In the genomic region with DNA sequence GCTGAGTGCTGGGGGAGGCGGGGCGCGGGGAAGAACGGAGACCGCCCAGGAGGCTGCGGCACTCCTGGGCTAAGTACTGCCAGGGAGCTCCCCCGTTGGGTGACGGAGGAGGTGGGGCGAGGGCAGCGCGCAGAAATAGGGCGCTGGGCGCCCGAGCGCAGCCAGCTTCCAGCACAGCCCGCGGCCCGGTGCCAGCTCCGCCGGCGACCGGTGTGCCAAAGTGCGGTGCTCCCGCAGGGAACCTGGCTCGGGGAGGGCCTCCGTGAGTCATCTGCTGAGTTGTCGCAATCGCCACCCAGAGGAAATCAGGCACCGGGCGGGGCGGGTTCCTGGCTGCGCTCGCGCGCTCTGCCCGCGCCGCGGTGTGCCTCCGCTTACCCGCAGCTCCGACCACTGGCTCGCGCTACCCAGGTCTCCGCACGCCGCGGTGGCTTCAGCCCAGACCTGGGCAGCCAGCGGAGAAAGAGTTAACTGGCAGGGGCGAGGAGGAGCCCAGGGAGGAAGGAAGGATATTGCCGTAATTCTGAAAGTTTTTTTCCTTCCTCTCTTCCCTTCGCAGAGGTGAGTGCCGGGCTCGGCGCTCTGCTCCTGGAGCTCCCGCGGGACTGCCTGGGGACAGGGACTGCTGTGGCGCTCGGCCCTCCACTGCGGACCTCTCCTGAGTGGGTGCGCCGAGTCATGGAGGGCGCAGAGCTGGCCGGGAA, we compare ENCODE assay signal across 8 cellular contexts. TPM values are rescaled to one million over a fixed set of nuclear protein-coding genes. Genes with fewer than 3 reads are reported as not detected.
DNase-seq lines count a peak whose midpoint lies in the region; ATAC-seq and TF ChIP-seq lines count a peak whose summit lies in the region.

A gene (plus strand): TSS at position 164 of the 704 bp plus-strand sequence. CDS start 515 bp downstream, at position 679.

- no peaks in the 10 kb centered on the region for H3K27me3 ChIP-seq in liver (ENCODE audit: control insufficient read depth in 4 of 4, insufficient read depth in 4 of 4, low read length in 3 of 4)

- H3K36me3 ChIP-seq in liver (ENCODE audit: control insufficient read depth in 4 of 4, insufficient read depth in 3 of 4, low read depth in 1 of 4, low read length in 3 of 4) = no peaks in the 10 kb centered on the region

- H3K27ac ChIP-seq in liver (ENCODE audit: low read depth in 1 of 2, low read length in 2 of 2) = peak within 1 kb of the TSS; percentile 79 to 88

- H3K9me3 ChIP-seq in liver (ENCODE audit: control insufficient read depth in 4 of 4, low read length in 3 of 4) = no peaks in the 10 kb centered on the region

- peak within 1 kb of the TSS; percentile 32 to 85 for H3K9ac ChIP-seq in liver (ENCODE audit: low read depth in 1 of 2, low read length in 2 of 2)

- peak within 1 kb of the TSS; percentile 73 to 90 (median 76) for H3K4me3 ChIP-seq in liver (ENCODE audit: low read depth in 1 of 3, low read length in 3 of 3)

- WGBS in liver = under 1% methylated on average over 64 of the region's 64 CpGs

- TF ChIP-seq RAD21 in liver (IDR thresholded peaks at IDR 0.05) = peak; percentile 32 to 39

- TF ChIP-seq CTCF in liver (IDR thresholded peaks at IDR 0.05; ENCODE audit: low read depth, low read length, missing input control) = no peak

- peak; percentile 41 to 81 (median 76) for DNase-seq in NCI-H1417 (lab: John Stamatoyannopoulos, UW)
- no peak for DNase-seq in NCI-H1417 treated with DMSO at 0.1 percent for 48 hours (lab: John Stamatoyannopoulos, UW)
- DNase-seq in NCI-H2107 treated with DMSO at 0.1 percent for 48 hours (lab: John Stamatoyannopoulos, UW; ENCODE audit: unreplicated experiment) = peak; percentile 25
- peak; percentile 62 for DNase-seq in activated CD4-positive, alpha-beta T cell treated with anti-CD3 and anti-CD28 coated beads, Interleukin-2, amount 50 U/mL, for 1 hour
- peak; percentile 35 for DNase-seq in cortex of kidney (lab: John Stamatoyannopoulos, UW)
- peak; percentile 52 to 58 for DNase-seq in stimulated activated CD4-positive, alpha-beta T cell treated with anti-CD3 and anti-CD28 coated beads, Interleukin-4, amount 100 ng/mL, for 48 hours (ENCODE audit: low read depth in 2 of 2)

- peak; percentile 79 for ATAC-seq in HG02642 (IDR thresholded peaks at IDR 0.05; ENCODE audit: poor library complexity, unreplicated experiment)

- peaks cover 3 to 25% (median 11%) of the 10 kb centered on the region in 4 donors for H3K4me1 ChIP-seq in liver (ENCODE audit: control insufficient read depth in 4 of 4, insufficient read depth in 4 of 4, low read length in 3 of 4)

TF ChIP-seq in liver, 16 proteins besides CTCF, POLR2A, EP300 and RAD21:
- peak; percentile 58 for TF ChIP-seq SP1 (IDR thresholded peaks at IDR 0.05)
- TF ChIP-seq, protein P1, sequence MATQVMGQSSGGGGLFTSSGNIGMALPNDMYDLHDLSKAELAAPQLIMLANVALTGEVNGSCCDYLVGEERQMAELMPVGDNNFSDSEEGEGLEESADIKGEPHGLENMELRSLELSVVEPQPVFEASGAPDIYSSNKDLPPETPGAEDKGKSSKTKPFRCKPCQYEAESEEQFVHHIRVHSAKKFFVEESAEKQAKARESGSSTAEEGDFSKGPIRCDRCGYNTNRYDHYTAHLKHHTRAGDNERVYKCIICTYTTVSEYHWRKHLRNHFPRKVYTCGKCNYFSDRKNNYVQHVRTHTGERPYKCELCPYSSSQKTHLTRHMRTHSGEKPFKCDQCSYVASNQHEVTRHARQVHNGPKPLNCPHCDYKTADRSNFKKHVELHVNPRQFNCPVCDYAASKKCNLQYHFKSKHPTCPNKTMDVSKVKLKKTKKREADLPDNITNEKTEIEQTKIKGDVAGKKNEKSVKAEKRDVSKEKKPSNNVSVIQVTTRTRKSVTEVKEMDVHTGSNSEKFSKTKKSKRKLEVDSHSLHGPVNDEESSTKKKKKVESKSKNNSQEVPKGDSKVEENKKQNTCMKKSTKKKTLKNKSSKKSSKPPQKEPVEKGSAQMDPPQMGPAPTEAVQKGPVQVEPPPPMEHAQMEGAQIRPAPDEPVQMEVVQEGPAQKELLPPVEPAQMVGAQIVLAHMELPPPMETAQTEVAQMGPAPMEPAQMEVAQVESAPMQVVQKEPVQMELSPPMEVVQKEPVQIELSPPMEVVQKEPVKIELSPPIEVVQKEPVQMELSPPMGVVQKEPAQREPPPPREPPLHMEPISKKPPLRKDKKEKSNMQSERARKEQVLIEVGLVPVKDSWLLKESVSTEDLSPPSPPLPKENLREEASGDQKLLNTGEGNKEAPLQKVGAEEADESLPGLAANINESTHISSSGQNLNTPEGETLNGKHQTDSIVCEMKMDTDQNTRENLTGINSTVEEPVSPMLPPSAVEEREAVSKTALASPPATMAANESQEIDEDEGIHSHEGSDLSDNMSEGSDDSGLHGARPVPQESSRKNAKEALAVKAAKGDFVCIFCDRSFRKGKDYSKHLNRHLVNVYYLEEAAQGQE (IDR thresholded peaks at IDR 0.05) = peak; percentile 65
- peak in 1 of 2 donors; percentile 32 for TF ChIP-seq EGR1 (IDR thresholded peaks at IDR 0.05; ENCODE audit: low read depth in 2 of 2)
- peak; percentile 89 to 94 for TF ChIP-seq JUND (IDR thresholded peaks at IDR 0.05)
- TF ChIP-seq, protein P2, sequence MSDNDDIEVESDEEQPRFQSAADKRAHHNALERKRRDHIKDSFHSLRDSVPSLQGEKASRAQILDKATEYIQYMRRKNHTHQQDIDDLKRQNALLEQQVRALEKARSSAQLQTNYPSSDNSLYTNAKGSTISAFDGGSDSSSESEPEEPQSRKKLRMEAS (IDR thresholded peaks at IDR 0.05) = no peak
- TF ChIP-seq RXRA (IDR thresholded peaks at IDR 0.05) = peak in 1 of 2 donors; percentile 53
- TF ChIP-seq, protein P3, sequence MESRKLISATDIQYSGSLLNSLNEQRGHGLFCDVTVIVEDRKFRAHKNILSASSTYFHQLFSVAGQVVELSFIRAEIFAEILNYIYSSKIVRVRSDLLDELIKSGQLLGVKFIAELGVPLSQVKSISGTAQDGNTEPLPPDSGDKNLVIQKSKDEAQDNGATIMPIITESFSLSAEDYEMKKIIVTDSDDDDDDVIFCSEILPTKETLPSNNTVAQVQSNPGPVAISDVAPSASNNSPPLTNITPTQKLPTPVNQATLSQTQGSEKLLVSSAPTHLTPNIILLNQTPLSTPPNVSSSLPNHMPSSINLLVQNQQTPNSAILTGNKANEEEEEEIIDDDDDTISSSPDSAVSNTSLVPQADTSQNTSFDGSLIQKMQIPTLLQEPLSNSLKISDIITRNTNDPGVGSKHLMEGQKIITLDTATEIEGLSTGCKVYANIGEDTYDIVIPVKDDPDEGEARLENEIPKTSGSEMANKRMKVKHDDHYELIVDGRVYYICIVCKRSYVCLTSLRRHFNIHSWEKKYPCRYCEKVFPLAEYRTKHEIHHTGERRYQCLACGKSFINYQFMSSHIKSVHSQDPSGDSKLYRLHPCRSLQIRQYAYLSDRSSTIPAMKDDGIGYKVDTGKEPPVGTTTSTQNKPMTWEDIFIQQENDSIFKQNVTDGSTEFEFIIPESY (IDR thresholded peaks at IDR 0.05) = no peak
- no peak for TF ChIP-seq YY1 (IDR thresholded peaks at IDR 0.05)
- TF ChIP-seq, protein P4, sequence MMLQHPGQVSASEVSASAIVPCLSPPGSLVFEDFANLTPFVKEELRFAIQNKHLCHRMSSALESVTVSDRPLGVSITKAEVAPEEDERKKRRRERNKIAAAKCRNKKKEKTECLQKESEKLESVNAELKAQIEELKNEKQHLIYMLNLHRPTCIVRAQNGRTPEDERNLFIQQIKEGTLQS (IDR thresholded peaks at IDR 0.05) = peak; percentile 80
- TF ChIP-seq HNF4A (conservative IDR thresholded peaks at IDR 0.05) = peak; percentile 43 to 62
- no peak for TF ChIP-seq TAF1 (conservative IDR thresholded peaks at IDR 0.05)

RNA-seq across cellular contexts. Expression of the gene that starts here (rescaled TPM):
- total RNA-seq in liver = 1 to 10 TPM; 1.8 to 5.3 TPM
- 1 to 10 TPM; 3.8 to 6.2 TPM for polyA plus RNA-seq in liver
